Comparison of ENCODE assay signal across 24 cellular contexts in genomic region chr5:176849611-176850227, GRCh38. TPM values are rescaled to one million over a fixed set of nuclear protein-coding genes. Genes with fewer than 3 reads are reported as not detected.
A peak's percentile ranks its signal among the peaks of the same experiment; 100 is the strongest.
DNase-seq lines count a peak whose midpoint lies in the region; ATAC-seq and TF ChIP-seq lines count a peak whose summit lies in the region.
"Had no signal": no experiment of that assay in that cellular context is flagged by ENCODE, and none has a peak within 500 bp of the region (broad histone marks: within the 10 kb centered on the region; RNA-seq: fewer than 3 reads in every experiment).

No MANE protein-coding gene starts in this region.

- H3K9me3 ChIP-seq in right cardiac atrium (ENCODE audit: control insufficient read depth, low read length) (no peaks in the 10 kb centered on the region), right atrium auricular region (no peaks in the 10 kb centered on the region), neuronal stem cell (replicated peaks in 1 of 2; ENCODE audit: control insufficient read depth in 2 of 2, insufficient read depth in 1 of 2, low read depth in 1 of 2, low read length in 2 of 2) (no peaks in the 10 kb centered on the region)
- H3K9me3 ChIP-seq: A549; BE2C; BLaER1 treated with 17β-estradiol and CSF1 and Interleukin-3, amounts not matched to agents 10 nM and 100 nM; HAP-1 had no signal

- no peak overlapping the region for H3K27ac ChIP-seq in right cardiac atrium (ENCODE audit: low read length)
- no peak overlapping the region for H3K27ac ChIP-seq in right atrium auricular region
- H3K27ac ChIP-seq in neuronal stem cell (replicated peaks; ENCODE audit: low read length), result no peak overlapping the region
- H3K27ac ChIP-seq: A549; BLaER1 treated with 17β-estradiol and CSF1 and Interleukin-3, amounts not matched to agents 10 nM and 100 nM had no signal

- TF ChIP-seq EP300 in Ishikawa (IDR thresholded peaks at IDR 0.05; ENCODE audit: borderline replicate concordance), result no peak

- no peak for ATAC-seq in right cardiac atrium
- ATAC-seq in HG02588 (IDR thresholded peaks at IDR 0.05; ENCODE audit: unreplicated experiment), result no peak
- ATAC-seq: A549 had no signal

- 73% methylated on average over 7 of the region's 7 CpGs for WGBS in right cardiac atrium
- WGBS in neuronal stem cell (ENCODE audit: extremely low coverage in 2 of 2, insufficient read length in 2 of 2, insufficient replicate concordance in 1 of 2), 2 donors, result no CpG with 5 or more reads among the region's 7 CpGs

- no peak for TF ChIP-seq RAD21 in Ishikawa (IDR thresholded peaks at IDR 0.05; ENCODE audit: low read depth)

- H3K79me1 ChIP-seq in neuronal stem cell (ENCODE audit: low read depth, low read length), result peaks cover 4% of the 10 kb centered on the region

- DNase-seq in SHP77 (lab: John Stamatoyannopoulos, UW), result peak; percentile 15 to 23
- DNase-seq in SHP77 treated with DMSO at 0.1 percent for 48 hours (lab: John Stamatoyannopoulos, UW), result no peak
- peak in 2 of 3 donors; percentile 22 to 27 for DNase-seq in right cardiac atrium
- DNase-seq in right atrium auricular region (ENCODE audit: low spot score), result no peak
- DNase-seq in neuronal stem cell (ENCODE audit: low spot score), result no peak
- no peak for DNase-seq in SW480 (ENCODE audit: low spot score)
- DNase-seq: 8988T; ACHN; AML-193; BE2C; Calu3; CD4-positive, alpha-beta T cell; CD8-positive, alpha-beta memory T cell; DMS53; DMS79 treated with DMSO at 0.1 percent for 48 hours; GF-D8; GOT3 had no signal

- H3K4ac ChIP-seq in neuronal stem cell (ENCODE audit: low read length), result no peak overlapping the region

- no peak overlapping the region for H2BK15ac ChIP-seq in neuronal stem cell (ENCODE audit: low read length)

- H4K8ac ChIP-seq in neuronal stem cell (ENCODE audit: low read depth, low read length), result peak overlapping the region; percentile 52

- H3K4me3 ChIP-seq in right cardiac atrium (ENCODE audit: low read length) (no peak overlapping the region), right atrium auricular region (no peak overlapping the region), neuronal stem cell (ENCODE audit: low read length in 2 of 2) (no peak overlapping the region)
- H3K4me3 ChIP-seq: A549; BLaER1 treated with 17β-estradiol and CSF1 and Interleukin-3, amounts not matched to agents 10 nM and 100 nM; HAP-1 had no signal

- H3K36me3 ChIP-seq in right atrium auricular region (no peaks in the 10 kb centered on the region), neuronal stem cell (replicated peaks in 1 of 2; ENCODE audit: control insufficient read depth in 2 of 2, insufficient read depth in 2 of 2, low read length in 2 of 2) (no peaks in the 10 kb centered on the region)
- H3K36me3 ChIP-seq: BE2C; BLaER1 treated with 17β-estradiol and CSF1 and Interleukin-3, amounts not matched to agents 10 nM and 100 nM; HAP-1 had no signal

- peak overlapping the region; percentile 92 for H3K14ac ChIP-seq in neuronal stem cell (ENCODE audit: low read length)

- H3K23ac ChIP-seq in neuronal stem cell (ENCODE audit: low read depth, low read length, poor library complexity), result no peak overlapping the region

- no peak overlapping the region for H2BK12ac ChIP-seq in neuronal stem cell (ENCODE audit: low read length)

- no peak overlapping the region for H4K91ac ChIP-seq in neuronal stem cell (ENCODE audit: low read depth, low read length, poor library complexity)

- TF ChIP-seq CTCF in right atrium auricular region (IDR thresholded peaks at IDR 0.05), result no peak

- no peak overlapping the region for H2AFZ ChIP-seq in neuronal stem cell (ENCODE audit: low read length)

- no peak overlapping the region for H3K9ac ChIP-seq in neuronal stem cell (ENCODE audit: low read depth, low read length, poor library complexity)
- H3K9ac ChIP-seq: BLaER1 treated with 17β-estradiol and CSF1 and Interleukin-3, amounts not matched to agents 10 nM and 100 nM had no signal

- intact Hi-C loops in right cardiac atrium (cut with DNase I), result no loop called here

- no peaks in the 10 kb centered on the region for H3K27me3 ChIP-seq in right cardiac atrium (ENCODE audit: control insufficient read depth, insufficient read depth)
- no peaks in the 10 kb centered on the region for H3K27me3 ChIP-seq in right atrium auricular region
- peaks cover 0 to 76% (median 0%) of the 10 kb centered on the region in 3 experiments for H3K27me3 ChIP-seq in neuronal stem cell (ENCODE audit: control insufficient read depth in 3 of 3, insufficient read depth in 3 of 3, low read depth in 1 of 3, low read length in 3 of 3)
- H3K27me3 ChIP-seq: BE2C had no signal

- H2BK5ac ChIP-seq in neuronal stem cell (ENCODE audit: low read length), result no peak overlapping the region

- H3K4me1 ChIP-seq in right cardiac atrium (ENCODE audit: control insufficient read depth, insufficient read depth, low read length), result no peaks in the 10 kb centered on the region
- H3K4me1 ChIP-seq in right atrium auricular region, result no peaks in the 10 kb centered on the region
- peaks cover 4 to 24% of the 10 kb centered on the region in 2 donors for H3K4me1 ChIP-seq in neuronal stem cell (ENCODE audit: control insufficient read depth in 2 of 2, insufficient read depth in 1 of 2, low read depth in 1 of 2, low read length in 2 of 2)
- H3K4me1 ChIP-seq: A549, HAP-1 had no signal

- peak overlapping the region; percentile 24 for H3K18ac ChIP-seq in neuronal stem cell (ENCODE audit: low read length)

- H2BK120ac ChIP-seq in neuronal stem cell (ENCODE audit: low read depth, low read length), result peak overlapping the region; percentile 69

- peak overlapping the region; percentile 37 for H2AK5ac ChIP-seq in neuronal stem cell (ENCODE audit: low read depth, low read length)

- H3K4me2 ChIP-seq in neuronal stem cell (ENCODE audit: insufficient read depth, low read length, poor library complexity, severe bottlenecking), result no peak overlapping the region
- H3K4me2 ChIP-seq: A549; BLaER1 treated with 17β-estradiol and CSF1 and Interleukin-3, amounts not matched to agents 10 nM and 100 nM had no signal

TF ChIP-seq in Ishikawa, 13 proteins besides CTCF, POLR2A, EP300 and RAD21:
- no peak for TF ChIP-seq CREB1 (IDR thresholded peaks at IDR 0.05; ENCODE audit: low read depth)
- TF ChIP-seq ZBTB7A (IDR thresholded peaks at IDR 0.05; ENCODE audit: low read depth), result no peak
- no peak for TF ChIP-seq TEAD4 (IDR thresholded peaks at IDR 0.05)
- no peak for TF ChIP-seq TCF12 (IDR thresholded peaks at IDR 0.05; ENCODE audit: low read depth)
- TF ChIP-seq REST (IDR thresholded peaks at IDR 0.05; ENCODE audit: low read depth), result no peak
- no peak for TF ChIP-seq FOXM1 (IDR thresholded peaks at IDR 0.05; ENCODE audit: borderline replicate concordance, low read depth)
- no peak for TF ChIP-seq CEBPB (IDR thresholded peaks at IDR 0.05)
- TF ChIP-seq NFIC (IDR thresholded peaks at IDR 0.05), result no peak
- 0 out of 2 replicates have a peak, but pooled peaks have one; percentile 32 for TF ChIP-seq USF1 (IDR thresholded peaks at IDR 0.05)

RNA-seq across cellular contexts. Expression of gene UNC5A, which starts 39.4 kb away (rescaled TPM):
- total RNA-seq in right cardiac atrium (under 1 TPM; 0.17 to 0.85 (median 0.44) TPM), right atrium auricular region (not detected)
- polyA plus RNA-seq in right cardiac atrium, result 0.68 TPM
- polyA plus RNA-seq in neuronal stem cell (2013, experiment 1 of 2), result 1.3 TPM
- polyA plus RNA-seq in neuronal stem cell (2013, experiment 2 of 2), result 1.4 TPM
- total RNA-seq: CD4-positive, alpha-beta T cell; CD8-positive, alpha-beta memory T cell; G401 had no signal
- polyA plus RNA-seq: CD8-positive, alpha-beta memory T cell had no signal

RNA-seq across cellular contexts. Expression of gene HK3, which starts 49.4 kb away (rescaled TPM):
- total RNA-seq in right cardiac atrium (10 to 100 TPM; 10.9 to 15.4 (median 11.7) TPM), right atrium auricular region (1 to 10 TPM in 1 of 2 donors, under 1 TPM in 1; 0.85 to 4.4 TPM)
- polyA plus RNA-seq in right cardiac atrium, result 8.3 TPM
- not detected for polyA plus RNA-seq in neuronal stem cell (2013, experiment 1 of 2)
- 0.01 TPM for polyA plus RNA-seq in neuronal stem cell (2013, experiment 2 of 2)
- total RNA-seq: Daoy, G401 had no signal
- polyA plus RNA-seq: CD8-positive, alpha-beta memory T cell had no signal

Comparison
In these comparisons a context has a peak if more than half of its experiments do, and no peak if none do; other contexts are left out.
1. DNase-seq: peak in SHP77 (2 of 2) and right cardiac atrium (2 of 3); none in SHP77 treated with DMSO at 0.1 percent for 48 hours (single experiment), right atrium auricular region (single experiment), neuronal stem cell (single experiment) and SW480 (single experiment).